ENCODE assay signal across 12 cellular contexts in genomic region chr5:82735160-82735789, GRCh38.
A peak's percentile ranks its signal among the peaks of the same experiment; 100 is the strongest.
DNase-seq lines count a peak whose midpoint lies in the region; ATAC-seq and TF ChIP-seq lines count a peak whose summit lies in the region.
"Had no signal": no experiment of that assay in that cellular context is flagged by ENCODE, and none has a peak within 500 bp of the region (broad histone marks: within the 10 kb centered on the region; RNA-seq: fewer than 3 reads in every experiment).

No MANE protein-coding gene starts in this region.

- H3K27me3 ChIP-seq in rectal smooth muscle tissue (ENCODE audit: control insufficient read depth, insufficient read depth, low read length): no peaks in the 10 kb centered on the region
- H3K27me3 ChIP-seq: neural progenitor cell had no signal

- no peak for TF ChIP-seq CTCF in choroid plexus epithelial cell (conservative IDR thresholded peaks at IDR 0.05; ENCODE audit: low read depth, low read length)

- H3K9ac ChIP-seq in rectal smooth muscle tissue (ENCODE audit: low read length): no peak overlapping the region
- H3K9ac ChIP-seq: KMS-11, neural progenitor cell had no signal

- CTCF ChIA-PET in HEK293T (lab: Yijun Ruan, JAX): interaction anchor here (0.7 kb wide), 1 partner anchor 912 kb away, joined by 3 read pairs; no protein-coding TSS in a partner anchor

- POLR2A ChIA-PET in HEK293T (lab: Yijun Ruan, JAX): no interaction called here

- no peak for ATAC-seq in HG03280 (IDR thresholded peaks at IDR 0.05; ENCODE audit: unreplicated experiment)

- H3K36me3 ChIP-seq in rectal smooth muscle tissue (ENCODE audit: control insufficient read depth, insufficient read depth, low read length): no peaks in the 10 kb centered on the region
- H3K36me3 ChIP-seq: neural progenitor cell had no signal

- H3K4me1 ChIP-seq in rectal smooth muscle tissue (ENCODE audit: control insufficient read depth, insufficient read depth, low read length): no peaks in the 10 kb centered on the region

- DNase-seq in HEK293T (ENCODE audit: extremely low spot score): no peak
- DNase-seq in OCI-M1 (lab: John Stamatoyannopoulos, UW): peak; percentile 40
- DNase-seq in choroid plexus epithelial cell (ENCODE audit: low read depth): peak; percentile 67
- DNase-seq in NCI-H446 (lab: John Stamatoyannopoulos, UW): no peak
- no peak for DNase-seq in occipital lobe (lab: John Stamatoyannopoulos, UW)
- DNase-seq: activated CD8-positive, alpha-beta memory T cell treated with anti-CD3 and anti-CD28 coated beads for 24 hours; DMS79 treated with DMSO at 0.1 percent for 48 hours had no signal

- peak overlapping the region; percentile 40 for H3K27ac ChIP-seq in rectal smooth muscle tissue (ENCODE audit: low read depth, low read length)
- H3K27ac ChIP-seq: epithelial cell of prostate, KMS-11, neural progenitor cell had no signal

- H3K4me3 ChIP-seq in choroid plexus epithelial cell (ENCODE audit: low read depth, low read length): no peak overlapping the region
- H3K4me3 ChIP-seq in rectal smooth muscle tissue (ENCODE audit: low read length): no peak overlapping the region
- H3K4me3 ChIP-seq: neural progenitor cell had no signal

TF ChIP-seq in HEK293T, 16 proteins besides CTCF, POLR2A, EP300 and RAD21:
- TF ChIP-seq LEF1 (IDR thresholded peaks at IDR 0.05; ENCODE audit: borderline replicate concordance) (no peak), PKNOX1 (IDR thresholded peaks at IDR 0.05) (peak; percentile 65)

Comparison
In these comparisons a context has a peak if more than half of its experiments do, and no peak if none do; other contexts are left out.
1. DNase-seq: peak in OCI-M1 (single experiment) and choroid plexus epithelial cell (single experiment); none in HEK293T (single experiment), NCI-H446 (0 of 2) and occipital lobe (single experiment).